Comparison of ENCODE assay signal across 28 cellular contexts in genomic region chr9:19156805-19157204, GRCh38. TPM values are rescaled to one million over a fixed set of nuclear protein-coding genes. Genes with fewer than 3 reads are reported as not detected.
DNase-seq lines count a peak whose midpoint lies in the region; ATAC-seq and TF ChIP-seq lines count a peak whose summit lies in the region.
"Had no signal": no experiment of that assay in that cellular context is flagged by ENCODE, and none has a peak within 500 bp of the region (broad histone marks: within the 10 kb centered on the region; RNA-seq: fewer than 3 reads in every experiment).

No MANE protein-coding gene starts in this region.

- H3K79me2 ChIP-seq in smooth muscle cell (ENCODE audit: low read depth), result no peaks in the 10 kb centered on the region

- WGBS in spleen, 5 donors, result 84 to 93% (median 90%) methylated on average over 9 of the region's 9 CpGs
- WGBS in smooth muscle cell (ENCODE audit: low lambda C conversion rate), result 89% methylated on average over 9 of the region's 9 CpGs

- no peaks in the 10 kb centered on the region for H3K9me3 Mint-ChIP-seq in activated naive CD4-positive, alpha-beta T cell treated with anti-CD3 and anti-CD28 coated beads, Interleukin-2, amount 10 ng/mL, durations not matched to agents 7 days and 5 days
- H3K9me3 Mint-ChIP-seq in activated naive CD4-positive, alpha-beta T cell treated with anti-CD3 and anti-CD28 coated beads, Interleukin-2, amount 50 U/mL, for 72 hours, result no peaks in the 10 kb centered on the region
- no peaks in the 10 kb centered on the region for H3K9me3 Mint-ChIP-seq in stimulated activated naive CD8-positive, alpha-beta T cell treated with anti-CD3 and anti-CD28 coated beads, Interleukin-15, amount 100 ng/mL, for 72 hours
- H3K9me3 Mint-ChIP-seq: activated T-cell treated with anti-CD3 and anti-CD28 coated beads, Interleukin-2, amount 50 U/mL, for 4 hours; CD8-positive, alpha-beta memory T cell; mesothelial cell of epicardium; stimulated activated effector memory CD8-positive, alpha-beta T cell treated with anti-CD3 and anti-CD28 coated beads, Interleukin-12 subunit alpha, Interleukin-12 subunit beta, amount 100 ng/mL, for 72 hours; T-helper 2 cell treated with Interferon-gamma antibody and Interleukin-4, amounts not matched to agents 5 μg/mL and 100 μg/mL, for 36 hours had no signal

- no peaks in the 10 kb centered on the region for H3K27me3 ChIP-seq in adipocyte (replicated peaks; ENCODE audit: control insufficient read depth, insufficient read depth, low read length)
- no peaks in the 10 kb centered on the region for H3K27me3 ChIP-seq in spleen (replicated peaks in 1 of 7)
- H3K27me3 ChIP-seq in smooth muscle cell (ENCODE audit: low read depth), result no peaks in the 10 kb centered on the region
- H3K27me3 ChIP-seq: esophagus squamous epithelium had no signal

- H3K27ac ChIP-seq in spleen (no peak overlapping the region), smooth muscle cell (ENCODE audit: low read depth) (no peak overlapping the region)
- H3K27ac ChIP-seq: 22Rv1, esophagus squamous epithelium, KMS-11 had no signal

- H3K4me1 ChIP-seq in adipocyte (ENCODE audit: control insufficient read depth, insufficient read depth, low read length) (peaks cover 49% of the 10 kb centered on the region), spleen (peaks cover 0 to 24% (median 11%) of the 10 kb centered on the region in 6 donors), smooth muscle cell (ENCODE audit: low read depth) (no peaks in the 10 kb centered on the region)

- peaks cover 7% of the 10 kb centered on the region for H3F3A ChIP-seq in smooth muscle cell (ENCODE audit: low read depth)

- CTCF ChIA-PET in activated naive CD4-positive, alpha-beta T cell treated with anti-CD3 and anti-CD28 coated beads, Interleukin-2, amount 10 ng/mL, durations not matched to agents 7 days and 5 days (lab: Charles Lee), result interaction anchor here (0.7 to 2.0 kb wide), 5 partner anchors 15 to 30 kb away, joined by 3 to 7 read pairs (median 4); no protein-coding TSS in a partner anchor

- H3K4me3 ChIP-seq in adipocyte (ENCODE audit: low read length), result no peak overlapping the region
- no peak overlapping the region for H3K4me3 ChIP-seq in spleen
- no peak overlapping the region for H3K4me3 ChIP-seq in smooth muscle cell
- H3K4me3 ChIP-seq: esophagus squamous epithelium had no signal

- peak overlapping the region; percentile 43 for H3K9ac ChIP-seq in adipocyte (ENCODE audit: low read length)
- H3K9ac ChIP-seq in smooth muscle cell (ENCODE audit: low read depth), result no peak overlapping the region
- H3K9ac ChIP-seq: KMS-11, SK-N-SH had no signal

- no peak for ATAC-seq in activated naive CD4-positive, alpha-beta T cell treated with anti-CD3 and anti-CD28 coated beads, Interleukin-2, amount 50 U/mL, for 72 hours
- no peak for ATAC-seq in left cardiac atrium
- ATAC-seq in stimulated activated naive CD8-positive, alpha-beta T cell treated with anti-CD3 and anti-CD28 coated beads, Interleukin-15, amount 100 ng/mL, for 72 hours, result no peak

- no peaks in the 10 kb centered on the region for H3K36me3 Mint-ChIP-seq in activated naive CD4-positive, alpha-beta T cell treated with anti-CD3 and anti-CD28 coated beads, Interleukin-2, amount 10 ng/mL, durations not matched to agents 7 days and 5 days
- no peaks in the 10 kb centered on the region for H3K36me3 Mint-ChIP-seq in activated naive CD4-positive, alpha-beta T cell treated with anti-CD3 and anti-CD28 coated beads, Interleukin-2, amount 50 U/mL, for 72 hours
- H3K36me3 Mint-ChIP-seq: CD8-positive, alpha-beta memory T cell; naive B cell; stimulated activated effector memory CD8-positive, alpha-beta T cell treated with anti-CD3 and anti-CD28 coated beads, Interleukin-12 subunit alpha, Interleukin-12 subunit beta, amount 100 ng/mL, for 72 hours had no signal

- H2AFZ ChIP-seq in smooth muscle cell (ENCODE audit: low read depth), result no peak overlapping the region

- no peaks in the 10 kb centered on the region for H3K27me3 Mint-ChIP-seq in activated naive CD4-positive, alpha-beta T cell treated with anti-CD3 and anti-CD28 coated beads, Interleukin-2, amount 10 ng/mL, durations not matched to agents 7 days and 5 days
- no peaks in the 10 kb centered on the region for H3K27me3 Mint-ChIP-seq in stimulated activated naive CD8-positive, alpha-beta T cell treated with anti-CD3 and anti-CD28 coated beads, Interleukin-15, amount 100 ng/mL, for 72 hours
- H3K27me3 Mint-ChIP-seq: CD8-positive, alpha-beta memory T cell; dendritic cell treated with granulocyte-macrophage colony-stimulating factor and Interleukin-4, amounts not matched to agents 40 ng/mL and 50 ng/mL, for 4 days had no signal

- no peak for TF ChIP-seq POLR2A in spleen (IDR thresholded peaks at IDR 0.05)

- no peak overlapping the region for H3K4me2 ChIP-seq in smooth muscle cell
- H3K4me2 ChIP-seq: KMS-11, SK-N-SH had no signal

- no peak overlapping the region for H3K4me3 Mint-ChIP-seq in activated naive CD4-positive, alpha-beta T cell treated with anti-CD3 and anti-CD28 coated beads, Interleukin-2, amount 10 ng/mL, durations not matched to agents 7 days and 5 days
- H3K4me3 Mint-ChIP-seq in stimulated activated naive CD8-positive, alpha-beta T cell treated with anti-CD3 and anti-CD28 coated beads, Interleukin-15, amount 100 ng/mL, for 72 hours, result no peak overlapping the region
- H3K4me3 Mint-ChIP-seq: activated T-cell treated with anti-CD3 and anti-CD28 coated beads, Interleukin-2, amount 50 U/mL, for 4 hours; CD8-positive, alpha-beta memory T cell; dendritic cell treated with granulocyte-macrophage colony-stimulating factor and Interleukin-4, amounts not matched to agents 40 ng/mL and 50 ng/mL, for 4 days; mesothelial cell of epicardium; naive B cell; stimulated activated effector memory CD8-positive, alpha-beta T cell treated with anti-CD3 and anti-CD28 coated beads, Interleukin-12 subunit alpha, Interleukin-12 subunit beta, amount 100 ng/mL, for 72 hours; T-helper 2 cell treated with Interferon-gamma antibody and Interleukin-4, amounts not matched to agents 5 μg/mL and 100 μg/mL, for 36 hours had no signal

- H3K27ac Mint-ChIP-seq in activated naive CD4-positive, alpha-beta T cell treated with anti-CD3 and anti-CD28 coated beads, Interleukin-2, amount 10 ng/mL, durations not matched to agents 7 days and 5 days, result peak overlapping the region; percentile 26
- peak overlapping the region in 1 of 2 donors; percentile 78 for H3K27ac Mint-ChIP-seq in activated naive CD4-positive, alpha-beta T cell treated with anti-CD3 and anti-CD28 coated beads, Interleukin-2, amount 50 U/mL, for 72 hours
- no peak overlapping the region for H3K27ac Mint-ChIP-seq in stimulated activated naive CD8-positive, alpha-beta T cell treated with anti-CD3 and anti-CD28 coated beads, Interleukin-15, amount 100 ng/mL, for 72 hours
- H3K27ac Mint-ChIP-seq: dendritic cell treated with granulocyte-macrophage colony-stimulating factor and Interleukin-4, amounts not matched to agents 40 ng/mL and 50 ng/mL, for 4 days; mesothelial cell of epicardium; T-helper 2 cell treated with Interferon-gamma antibody and Interleukin-4, amounts not matched to agents 5 μg/mL and 100 μg/mL, for 36 hours had no signal

- TF ChIP-seq CTCF in spleen (IDR thresholded peaks at IDR 0.05 in 8 of 11, conservative IDR thresholded peaks at IDR 0.05 in 3 of 11) (no peak), smooth muscle cell (IDR thresholded peaks at IDR 0.05; ENCODE audit: borderline replicate concordance, insufficient read depth, poor library complexity, severe bottlenecking) (no peak)

- intact Hi-C loops in left cardiac atrium (cut with DNase I), result no loop called here
- intact Hi-C loops in spleen (cut with DNase I; ENCODE audit: low total_unique reads), result no loop called here

- H3K9me3 ChIP-seq in adipocyte (ENCODE audit: control insufficient read depth, low read length) (no peaks in the 10 kb centered on the region), spleen (no peaks in the 10 kb centered on the region), smooth muscle cell (replicated peaks; ENCODE audit: low read depth) (no peaks in the 10 kb centered on the region)
- H3K9me3 ChIP-seq: esophagus squamous epithelium, SK-N-SH had no signal

- peaks cover 31% of the 10 kb centered on the region for H3K4me1 Mint-ChIP-seq in activated naive CD4-positive, alpha-beta T cell treated with anti-CD3 and anti-CD28 coated beads, Interleukin-2, amount 10 ng/mL, durations not matched to agents 7 days and 5 days
- H3K4me1 Mint-ChIP-seq in stimulated activated naive CD8-positive, alpha-beta T cell treated with anti-CD3 and anti-CD28 coated beads, Interleukin-15, amount 100 ng/mL, for 72 hours, result peaks cover 57% of the 10 kb centered on the region
- H3K4me1 Mint-ChIP-seq: naive B cell had no signal

- H4K20me1 ChIP-seq in smooth muscle cell (ENCODE audit: low read depth), result no peaks in the 10 kb centered on the region

- no peaks in the 10 kb centered on the region for H3K36me3 ChIP-seq in adipocyte (ENCODE audit: control insufficient read depth, insufficient read depth, low read length, severe bottlenecking)
- H3K36me3 ChIP-seq in spleen, result no peaks in the 10 kb centered on the region
- no peaks in the 10 kb centered on the region for H3K36me3 ChIP-seq in smooth muscle cell (ENCODE audit: low read depth)
- H3K36me3 ChIP-seq: esophagus squamous epithelium had no signal

- DNase-seq in activated naive CD4-positive, alpha-beta T cell treated with anti-CD3 and anti-CD28 coated beads, Interleukin-2, amount 10 ng/mL, durations not matched to agents 7 days and 5 days, result no peak
- no peak for DNase-seq in activated naive CD4-positive, alpha-beta T cell treated with anti-CD3 and anti-CD28 coated beads, Interleukin-2, amount 50 U/mL, for 72 hours (ENCODE audit: low spot score in 2 of 2)
- DNase-seq in adipocyte (ENCODE audit: low read depth) (no peak), left cardiac atrium (peak; percentile 62), spleen (peak; percentile 24), smooth muscle cell (lab: John Stamatoyannopoulos, UW; ENCODE audit: unreplicated experiment) (no peak)
- no peak for DNase-seq in stimulated activated CD4-positive, alpha-beta T cell treated with anti-CD3 and anti-CD28 coated beads, Interleukin-1b, Interleukin-23, amount 100 ng/mL, for 48 hours
- DNase-seq in stimulated activated naive CD8-positive, alpha-beta T cell treated with anti-CD3 and anti-CD28 coated beads, Interleukin-15, amount 100 ng/mL, for 72 hours, result no peak
- DNase-seq: activated CD4-positive, alpha-beta T cell treated with anti-CD3 and anti-CD28 coated beads, Interleukin-2, amount 50 U/mL, for 1 hour; activated T-cell treated with anti-CD3 and anti-CD28 coated beads, Interleukin-2, amount 50 U/mL, for 4 hours; AML-193; caudate nucleus; CD8-positive, alpha-beta memory T cell; DMS 273 treated with DMSO at 0.1 percent for 48 hours; esophagus squamous epithelium; naive B cell; NCI-H1417 treated with DMSO at 0.1 percent for 48 hours; NCI-H748 treated with DMSO at 0.1 percent for 48 hours; nucleus accumbens; RPMI8226; SK-N-SH; stimulated activated CD4-positive, alpha-beta T cell treated with anti-CD3 and anti-CD28 coated beads, Interleukin-4, amount 100 ng/mL, for 1 hour had no signal

RNA-seq across cellular contexts. Expression of gene PLIN2, which starts 29.5 kb away (rescaled TPM):
- total RNA-seq in activated naive CD4-positive, alpha-beta T cell treated with anti-CD3 and anti-CD28 coated beads, Interleukin-2, amount 50 U/mL, for 72 hours, result 100 to 1,000 TPM in 1 of 2 donors, 10 to 100 TPM in 1; 44.0 to 176 TPM
- total RNA-seq in left cardiac atrium, result 100 to 1,000 TPM in 1 of 2 donors, 10 to 100 TPM in 1; 77.5 to 392 TPM
- total RNA-seq in spleen, result 100 to 1,000 TPM in 1 of 7 donors, 10 to 100 TPM in 6; 46.2 to 105 (median 64.2) TPM
- polyA plus RNA-seq in spleen, result 10 to 100 TPM; 18.4 to 47.5 (median 46.4) TPM
- total RNA-seq in smooth muscle cell, result 34.2 and 34.5 TPM in 2 replicates
- 59.4 and 63.9 TPM in 2 replicates for polyA plus RNA-seq in smooth muscle cell

RNA-seq across cellular contexts. Expression of gene HAUS6, which starts 54.1 kb away (rescaled TPM):
- total RNA-seq in activated naive CD4-positive, alpha-beta T cell treated with anti-CD3 and anti-CD28 coated beads, Interleukin-2, amount 50 U/mL, for 72 hours, result 10 to 100 TPM; 35.3 to 37.5 TPM
- 10 to 100 TPM in 1 of 2 donors, 1 to 10 TPM in 1; 6.8 to 11.7 TPM for total RNA-seq in left cardiac atrium
- 10 to 100 TPM; 10.1 to 13.5 (median 12.8) TPM for total RNA-seq in spleen
- polyA plus RNA-seq in spleen, result 1 to 10 TPM; 4.4 to 4.7 (median 4.6) TPM
- total RNA-seq in smooth muscle cell, result 12.5 and 13.1 TPM in 2 replicates
- polyA plus RNA-seq in smooth muscle cell, result 3.8 and 4.3 TPM in 2 replicates

Comparison
In these comparisons a context has a peak if more than half of its experiments do, and no peak if none do; other contexts are left out.
1. DNase-seq: peak in left cardiac atrium (single experiment) and spleen (single experiment); none in activated naive CD4-positive, alpha-beta T cell treated with anti-CD3 and anti-CD28 coated beads, Interleukin-2, amount 10 ng/mL, durations not matched to agents 7 days and 5 days (single experiment), activated naive CD4-positive, alpha-beta T cell treated with anti-CD3 and anti-CD28 coated beads, Interleukin-2, amount 50 U/mL, for 72 hours (0 of 2), adipocyte (single experiment), smooth muscle cell (single experiment), stimulated activated CD4-positive, alpha-beta T cell treated with anti-CD3 and anti-CD28 coated beads, Interleukin-1b, Interleukin-23, amount 100 ng/mL, for 48 hours (single experiment) and stimulated activated naive CD8-positive, alpha-beta T cell treated with anti-CD3 and anti-CD28 coated beads, Interleukin-15, amount 100 ng/mL, for 72 hours (0 of 2).